Comparison of ENCODE assay signal across 1 cellular context in the genomic region with DNA sequence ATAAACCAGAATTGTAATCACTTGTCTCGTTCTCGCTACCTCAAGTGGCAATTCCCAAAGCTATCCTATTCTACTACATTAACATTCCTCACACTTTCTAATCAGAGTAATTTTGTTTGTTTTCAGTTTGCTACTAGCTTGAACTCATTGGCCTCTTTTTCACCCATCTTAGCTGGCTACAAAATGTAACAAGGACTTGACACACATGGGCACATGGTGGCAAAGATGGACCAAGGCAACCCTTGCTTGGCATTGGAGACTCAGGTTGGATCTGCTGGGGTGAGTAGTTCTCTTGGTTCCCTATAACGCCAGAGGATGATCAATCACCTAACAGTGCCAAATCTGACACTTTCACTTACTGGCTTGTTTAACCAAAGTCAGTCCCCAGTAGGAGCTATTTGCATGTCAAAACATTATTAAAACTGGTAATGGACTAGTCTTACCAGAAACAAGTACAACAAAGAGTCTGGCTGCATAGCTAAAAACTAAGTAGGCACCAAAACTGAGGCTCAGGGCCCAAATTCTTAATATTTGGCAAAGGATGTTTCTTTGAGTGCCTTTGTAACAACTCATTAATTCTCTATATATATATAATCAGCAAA.
TF ChIP-seq lines count a peak whose summit lies in the region.

No MANE protein-coding gene starts in this region.

TF ChIP-seq in GM12878, 131 proteins besides CTCF, POLR2A, EP300 and RAD21 (continued from another document):
- TF ChIP-seq IKZF1 (conservative IDR thresholded peaks at IDR 0.05), result peak; percentile 42; the same call in 1 of the 2 replicates
- TF ChIP-seq POU2F2 (IDR thresholded peaks at IDR 0.05; ENCODE audit: borderline replicate concordance, low read depth, low read length), result peak; percentile 79; the same call in 2 of the 3 replicates
- TF ChIP-seq MEF2A (IDR thresholded peaks at IDR 0.05; ENCODE audit: insufficient read depth, low read depth, low read length), result no peak
- no peak for TF ChIP-seq CBFB (IDR thresholded peaks at IDR 0.05; ENCODE audit: low read depth)
- TF ChIP-seq, protein P1, sequence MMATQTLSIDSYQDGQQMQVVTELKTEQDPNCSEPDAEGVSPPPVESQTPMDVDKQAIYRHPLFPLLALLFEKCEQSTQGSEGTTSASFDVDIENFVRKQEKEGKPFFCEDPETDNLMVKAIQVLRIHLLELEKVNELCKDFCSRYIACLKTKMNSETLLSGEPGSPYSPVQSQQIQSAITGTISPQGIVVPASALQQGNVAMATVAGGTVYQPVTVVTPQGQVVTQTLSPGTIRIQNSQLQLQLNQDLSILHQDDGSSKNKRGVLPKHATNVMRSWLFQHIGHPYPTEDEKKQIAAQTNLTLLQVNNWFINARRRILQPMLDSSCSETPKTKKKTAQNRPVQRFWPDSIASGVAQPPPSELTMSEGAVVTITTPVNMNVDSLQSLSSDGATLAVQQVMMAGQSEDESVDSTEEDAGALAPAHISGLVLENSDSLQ (IDR thresholded peaks at IDR 0.05), result peak; percentile 86
- no peak for TF ChIP-seq TCF7 (IDR thresholded peaks at IDR 0.05; ENCODE audit: borderline replicate concordance)
- TF ChIP-seq SMARCA5 (IDR thresholded peaks at IDR 0.05), result no peak
- no peak for TF ChIP-seq ZNF217 (IDR thresholded peaks at IDR 0.05)
- no peak for TF ChIP-seq EZH2 (IDR thresholded peaks at IDR 0.05; ENCODE audit: borderline replicate concordance, control insufficient read depth, low read depth, low read length)
- TF ChIP-seq ZNF622 (IDR thresholded peaks at IDR 0.05), result no peak
- TF ChIP-seq SUPT20H (IDR thresholded peaks at IDR 0.05; ENCODE audit: borderline replicate concordance, control insufficient read depth, low read depth, low read length), result no peak
- TF ChIP-seq, protein P2, sequence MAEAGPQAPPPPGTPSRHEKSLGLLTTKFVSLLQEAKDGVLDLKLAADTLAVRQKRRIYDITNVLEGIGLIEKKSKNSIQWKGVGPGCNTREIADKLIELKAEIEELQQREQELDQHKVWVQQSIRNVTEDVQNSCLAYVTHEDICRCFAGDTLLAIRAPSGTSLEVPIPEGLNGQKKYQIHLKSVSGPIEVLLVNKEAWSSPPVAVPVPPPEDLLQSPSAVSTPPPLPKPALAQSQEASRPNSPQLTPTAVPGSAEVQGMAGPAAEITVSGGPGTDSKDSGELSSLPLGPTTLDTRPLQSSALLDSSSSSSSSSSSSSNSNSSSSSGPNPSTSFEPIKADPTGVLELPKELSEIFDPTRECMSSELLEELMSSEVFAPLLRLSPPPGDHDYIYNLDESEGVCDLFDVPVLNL (IDR thresholded peaks at IDR 0.05; ENCODE audit: low read depth, low read length), result no peak
- TF ChIP-seq IKZF2 (IDR thresholded peaks at IDR 0.05), result peak in 1 of 2 experiments; percentile 47; a peak in 1 of 4 replicates
- TF ChIP-seq FOXM1 (IDR thresholded peaks at IDR 0.05; ENCODE audit: low read depth, low read length), result no peak
- TF ChIP-seq SP1 (IDR thresholded peaks at IDR 0.05; ENCODE audit: low read depth, low read length), result no peak
- TF ChIP-seq, protein P3, sequence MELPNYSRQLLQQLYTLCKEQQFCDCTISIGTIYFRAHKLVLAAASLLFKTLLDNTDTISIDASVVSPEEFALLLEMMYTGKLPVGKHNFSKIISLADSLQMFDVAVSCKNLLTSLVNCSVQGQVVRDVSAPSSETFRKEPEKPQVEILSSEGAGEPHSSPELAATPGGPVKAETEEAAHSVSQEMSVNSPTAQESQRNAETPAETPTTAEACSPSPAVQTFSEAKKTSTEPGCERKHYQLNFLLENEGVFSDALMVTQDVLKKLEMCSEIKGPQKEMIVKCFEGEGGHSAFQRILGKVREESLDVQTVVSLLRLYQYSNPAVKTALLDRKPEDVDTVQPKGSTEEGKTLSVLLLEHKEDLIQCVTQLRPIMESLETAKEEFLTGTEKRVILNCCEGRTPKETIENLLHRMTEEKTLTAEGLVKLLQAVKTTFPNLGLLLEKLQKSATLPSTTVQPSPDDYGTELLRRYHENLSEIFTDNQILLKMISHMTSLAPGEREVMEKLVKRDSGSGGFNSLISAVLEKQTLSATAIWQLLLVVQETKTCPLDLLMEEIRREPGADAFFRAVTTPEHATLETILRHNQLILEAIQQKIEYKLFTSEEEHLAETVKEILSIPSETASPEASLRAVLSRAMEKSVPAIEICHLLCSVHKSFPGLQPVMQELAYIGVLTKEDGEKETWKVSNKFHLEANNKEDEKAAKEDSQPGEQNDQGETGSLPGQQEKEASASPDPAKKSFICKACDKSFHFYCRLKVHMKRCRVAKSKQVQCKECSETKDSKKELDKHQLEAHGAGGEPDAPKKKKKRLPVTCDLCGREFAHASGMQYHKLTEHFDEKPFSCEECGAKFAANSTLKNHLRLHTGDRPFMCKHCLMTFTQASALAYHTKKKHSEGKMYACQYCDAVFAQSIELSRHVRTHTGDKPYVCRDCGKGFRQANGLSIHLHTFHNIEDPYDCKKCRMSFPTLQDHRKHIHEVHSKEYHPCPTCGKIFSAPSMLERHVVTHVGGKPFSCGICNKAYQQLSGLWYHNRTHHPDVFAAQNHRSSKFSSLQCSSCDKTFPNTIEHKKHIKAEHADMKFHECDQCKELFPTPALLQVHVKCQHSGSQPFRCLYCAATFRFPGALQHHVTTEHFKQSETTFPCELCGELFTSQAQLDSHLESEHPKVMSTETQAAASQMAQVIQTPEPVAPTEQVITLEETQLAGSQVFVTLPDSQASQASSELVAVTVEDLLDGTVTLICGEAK (IDR thresholded peaks at IDR 0.05; ENCODE audit: borderline replicate concordance), result no peak
- no peak for TF ChIP-seq CHD1 (IDR thresholded peaks at IDR 0.05; ENCODE audit: low read depth, low read length)
- no peak for TF ChIP-seq ATF3 (IDR thresholded peaks at IDR 0.05; ENCODE audit: borderline replicate concordance, extremely low read depth, low read depth, low read length)
- TF ChIP-seq POLR2AphosphoS2 (IDR thresholded peaks at IDR 0.05; ENCODE audit: low read depth, low read length), result no peak
- peak; percentile 45; the same call in 1 of the 2 replicates for TF ChIP-seq ATF2 (IDR thresholded peaks at IDR 0.05; ENCODE audit: low read length)
- TF ChIP-seq TBL1XR1 (IDR thresholded peaks at IDR 0.05; ENCODE audit: low read depth, low read length), result no peak
- TF ChIP-seq POLR2AphosphoS5 (IDR thresholded peaks at IDR 0.05; ENCODE audit: low read length), result peak; percentile 62; the same call in 1 of the 2 replicates
- no peak for TF ChIP-seq LARP7 (IDR thresholded peaks at IDR 0.05)
- no peak for TF ChIP-seq RB1 (IDR thresholded peaks at IDR 0.05; ENCODE audit: borderline replicate concordance)
- TF ChIP-seq, protein P4, sequence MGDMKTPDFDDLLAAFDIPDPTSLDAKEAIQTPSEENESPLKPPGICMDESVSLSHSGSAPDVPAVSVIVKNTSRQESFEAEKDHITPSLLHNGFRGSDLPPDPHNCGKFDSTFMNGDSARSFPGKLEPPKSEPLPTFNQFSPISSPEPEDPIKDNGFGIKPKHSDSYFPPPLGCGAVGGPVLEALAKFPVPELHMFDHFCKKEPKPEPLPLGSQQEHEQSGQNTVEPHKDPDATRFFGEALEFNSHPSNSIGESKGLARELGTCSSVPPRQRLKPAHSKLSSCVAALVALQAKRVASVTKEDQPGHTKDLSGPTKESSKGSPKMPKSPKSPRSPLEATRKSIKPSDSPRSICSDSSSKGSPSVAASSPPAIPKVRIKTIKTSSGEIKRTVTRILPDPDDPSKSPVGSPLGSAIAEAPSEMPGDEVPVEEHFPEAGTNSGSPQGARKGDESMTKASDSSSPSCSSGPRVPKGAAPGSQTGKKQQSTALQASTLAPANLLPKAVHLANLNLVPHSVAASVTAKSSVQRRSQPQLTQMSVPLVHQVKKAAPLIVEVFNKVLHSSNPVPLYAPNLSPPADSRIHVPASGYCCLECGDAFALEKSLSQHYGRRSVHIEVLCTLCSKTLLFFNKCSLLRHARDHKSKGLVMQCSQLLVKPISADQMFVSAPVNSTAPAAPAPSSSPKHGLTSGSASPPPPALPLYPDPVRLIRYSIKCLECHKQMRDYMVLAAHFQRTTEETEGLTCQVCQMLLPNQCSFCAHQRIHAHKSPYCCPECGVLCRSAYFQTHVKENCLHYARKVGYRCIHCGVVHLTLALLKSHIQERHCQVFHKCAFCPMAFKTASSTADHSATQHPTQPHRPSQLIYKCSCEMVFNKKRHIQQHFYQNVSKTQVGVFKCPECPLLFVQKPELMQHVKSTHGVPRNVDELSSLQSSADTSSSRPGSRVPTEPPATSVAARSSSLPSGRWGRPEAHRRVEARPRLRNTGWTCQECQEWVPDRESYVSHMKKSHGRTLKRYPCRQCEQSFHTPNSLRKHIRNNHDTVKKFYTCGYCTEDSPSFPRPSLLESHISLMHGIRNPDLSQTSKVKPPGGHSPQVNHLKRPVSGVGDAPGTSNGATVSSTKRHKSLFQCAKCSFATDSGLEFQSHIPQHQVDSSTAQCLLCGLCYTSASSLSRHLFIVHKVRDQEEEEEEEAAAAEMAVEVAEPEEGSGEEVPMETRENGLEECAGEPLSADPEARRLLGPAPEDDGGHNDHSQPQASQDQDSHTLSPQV (IDR thresholded peaks at IDR 0.05), result no peak
- TF ChIP-seq, protein P5, sequence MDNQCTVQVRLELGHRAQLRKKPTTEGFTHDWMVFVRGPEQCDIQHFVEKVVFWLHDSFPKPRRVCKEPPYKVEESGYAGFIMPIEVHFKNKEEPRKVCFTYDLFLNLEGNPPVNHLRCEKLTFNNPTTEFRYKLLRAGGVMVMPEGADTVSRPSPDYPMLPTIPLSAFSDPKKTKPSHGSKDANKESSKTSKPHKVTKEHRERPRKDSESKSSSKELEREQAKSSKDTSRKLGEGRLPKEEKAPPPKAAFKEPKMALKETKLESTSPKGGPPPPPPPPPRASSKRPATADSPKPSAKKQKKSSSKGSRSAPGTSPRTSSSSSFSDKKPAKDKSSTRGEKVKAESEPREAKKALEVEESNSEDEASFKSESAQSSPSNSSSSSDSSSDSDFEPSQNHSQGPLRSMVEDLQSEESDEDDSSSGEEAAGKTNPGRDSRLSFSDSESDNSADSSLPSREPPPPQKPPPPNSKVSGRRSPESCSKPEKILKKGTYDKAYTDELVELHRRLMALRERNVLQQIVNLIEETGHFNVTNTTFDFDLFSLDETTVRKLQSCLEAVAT (IDR thresholded peaks at IDR 0.05), result no peak
- no peak for TF ChIP-seq NR2C2 (IDR thresholded peaks at IDR 0.05; ENCODE audit: borderline replicate concordance, control insufficient read depth, insufficient read length, low read depth)
- no peak for TF ChIP-seq MYC (IDR thresholded peaks at IDR 0.05; ENCODE audit: insufficient read depth, insufficient read length, insufficient replicate concordance, low read length, severe bottlenecking)
- TF ChIP-seq ESRRA (IDR thresholded peaks at IDR 0.05; ENCODE audit: low read length), result no peak
- TF ChIP-seq NR2F1 (conservative IDR thresholded peaks at IDR 0.05), result no peak
- no peak for TF ChIP-seq ELK1 (IDR thresholded peaks at IDR 0.05; ENCODE audit: low read depth, low read length)
- TF ChIP-seq YY1 (IDR thresholded peaks at IDR 0.05; ENCODE audit: low read depth, low read length), result 0 out of 2 replicates have a peak, but pooled peaks have one; percentile 32
- no peak for TF ChIP-seq SPI1 (IDR thresholded peaks at IDR 0.05; ENCODE audit: borderline replicate concordance, insufficient read depth, low read depth, low read length)
- TF ChIP-seq, protein P6, sequence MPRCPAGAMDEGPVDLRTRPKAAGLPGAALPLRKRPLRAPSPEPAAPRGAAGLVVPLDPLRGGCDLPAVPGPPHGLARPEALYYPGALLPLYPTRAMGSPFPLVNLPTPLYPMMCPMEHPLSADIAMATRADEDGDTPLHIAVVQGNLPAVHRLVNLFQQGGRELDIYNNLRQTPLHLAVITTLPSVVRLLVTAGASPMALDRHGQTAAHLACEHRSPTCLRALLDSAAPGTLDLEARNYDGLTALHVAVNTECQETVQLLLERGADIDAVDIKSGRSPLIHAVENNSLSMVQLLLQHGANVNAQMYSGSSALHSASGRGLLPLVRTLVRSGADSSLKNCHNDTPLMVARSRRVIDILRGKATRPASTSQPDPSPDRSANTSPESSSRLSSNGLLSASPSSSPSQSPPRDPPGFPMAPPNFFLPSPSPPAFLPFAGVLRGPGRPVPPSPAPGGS (IDR thresholded peaks at IDR 0.05; ENCODE audit: borderline replicate concordance, insufficient read depth, low read depth, low read length, poor library complexity, severe bottlenecking), result no peak
- TF ChIP-seq HDAC6 (IDR thresholded peaks at IDR 0.05; ENCODE audit: unreplicated experiment), result no peak
- TF ChIP-seq RUNX3 (IDR thresholded peaks at IDR 0.05; ENCODE audit: low read length), result no peak
- TF ChIP-seq SMAD1 (IDR thresholded peaks at IDR 0.05; ENCODE audit: low read depth, partially characterized antibody), result no peak
- TF ChIP-seq MTA2 (IDR thresholded peaks at IDR 0.05; ENCODE audit: low read depth), result no peak
- no peak for TF ChIP-seq NRF1 (conservative IDR thresholded peaks at IDR 0.05; ENCODE audit: low read depth, low read length)
- no peak for TF ChIP-seq MXI1 (IDR thresholded peaks at IDR 0.05; ENCODE audit: low read depth, low read length)
- TF ChIP-seq EED (IDR thresholded peaks at IDR 0.05; ENCODE audit: low read depth), result peak; percentile 47; the same call in 1 of the 2 replicates
- no peak for TF ChIP-seq ZNF24 (IDR thresholded peaks at IDR 0.05)
- no peak for TF ChIP-seq STAT3 (IDR thresholded peaks at IDR 0.05; ENCODE audit: low read depth, low read length)
